20 cellular contexts compared by ENCODE assay signal in the genomic region with DNA sequence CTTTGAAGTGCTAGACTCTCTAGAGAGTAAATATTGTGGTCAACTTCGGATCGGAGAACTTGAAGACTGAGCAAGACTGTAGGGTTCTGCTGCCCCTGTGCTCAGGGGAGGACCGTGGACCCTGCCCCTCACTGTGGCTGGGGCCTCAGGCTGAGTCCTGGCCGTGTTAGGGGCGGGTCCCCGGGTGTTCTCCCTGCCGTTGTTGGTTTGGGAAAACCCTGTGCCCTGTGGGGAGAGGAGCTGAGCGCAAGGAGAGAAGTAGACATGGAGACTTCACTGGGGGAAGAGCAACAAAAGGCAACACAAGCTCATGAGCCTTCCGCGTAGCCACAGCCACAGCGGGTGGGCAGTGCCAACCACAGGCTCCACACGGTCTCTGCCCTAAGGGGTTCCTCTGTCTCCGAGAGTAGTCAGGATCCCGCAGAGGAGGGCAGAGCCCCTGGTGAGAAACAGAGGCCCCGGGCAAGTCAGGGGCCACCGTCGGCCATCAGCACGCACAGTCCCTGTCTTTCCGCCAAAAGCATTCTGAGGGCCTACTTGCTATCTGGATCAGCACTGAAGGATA. TPM values are rescaled to one million over a fixed set of nuclear protein-coding genes. Genes with fewer than 3 reads are reported as not detected.
DNase-seq lines count a peak whose midpoint lies in the region; ATAC-seq and TF ChIP-seq lines count a peak whose summit lies in the region.
"Had no signal": no experiment of that assay in that cellular context is flagged by ENCODE, and none has a peak within 500 bp of the region (broad histone marks: within the 10 kb centered on the region; RNA-seq: fewer than 3 reads in every experiment).

No MANE protein-coding gene starts in this region.

- H3K27me3 ChIP-seq in neural progenitor cell (no peaks in the 10 kb centered on the region), smooth muscle cell (ENCODE audit: low read depth) (no peaks in the 10 kb centered on the region), right cardiac atrium (ENCODE audit: control insufficient read depth, insufficient read depth) (no peaks in the 10 kb centered on the region), MG63 (no peaks in the 10 kb centered on the region)

- TF ChIP-seq CTCF in natural killer cell (IDR thresholded peaks at IDR 0.05) (no peak), glutamatergic neuron (IDR thresholded peaks at IDR 0.05; ENCODE audit: partially characterized antibody, unreplicated experiment) (no peak), neural progenitor cell (IDR thresholded peaks at IDR 0.05) (no peak), smooth muscle cell (IDR thresholded peaks at IDR 0.05; ENCODE audit: borderline replicate concordance, insufficient read depth, poor library complexity, severe bottlenecking) (no peak)

- H3K4me3 Mint-ChIP-seq in natural killer cell treated with Interleukin-12 subunit alpha and Interleukin-12 subunit beta and Interleukin-15 and Interleukin-18, amount 100 ng/mL, for 72 hours, result no peak overlapping the region
- H3K4me3 Mint-ChIP-seq in natural killer cell (no peak overlapping the region), glutamatergic neuron (ENCODE audit: unreplicated experiment) (no peak overlapping the region), neural progenitor cell (no peak overlapping the region)
- H3K4me3 Mint-ChIP-seq: CD14-positive monocyte; CD8-positive, alpha-beta T cell had no signal

- no peaks in the 10 kb centered on the region for H3K4me1 ChIP-seq in neural progenitor cell
- H3K4me1 ChIP-seq in smooth muscle cell (ENCODE audit: low read depth), result no peaks in the 10 kb centered on the region
- no peaks in the 10 kb centered on the region for H3K4me1 ChIP-seq in right cardiac atrium (ENCODE audit: control insufficient read depth, insufficient read depth, low read length)

- H3K79me2 ChIP-seq in neural progenitor cell (ENCODE audit: low read depth) (no peaks in the 10 kb centered on the region), smooth muscle cell (ENCODE audit: low read depth) (no peaks in the 10 kb centered on the region)

- peak; percentile 13 for DNase-seq in natural killer cell treated with Interleukin-12 subunit alpha and Interleukin-12 subunit beta and Interleukin-15 and Interleukin-18, amount 100 ng/mL, for 72 hours (ENCODE audit: low spot score)
- DNase-seq in natural killer cell (no peak), glutamatergic neuron (no peak), neural progenitor cell (ENCODE audit: low spot score) (no peak), smooth muscle cell (lab: John Stamatoyannopoulos, UW; ENCODE audit: unreplicated experiment) (no peak), right cardiac atrium (no peak), MG63 (no peak)
- DNase-seq: CD8-positive, alpha-beta T cell; COR-L47; DMS153; DMS79 treated with DMSO at 0.1 percent for 48 hours; EL; GDM1; HCEC 1CT had no signal

- H3K9ac ChIP-seq in neural progenitor cell (no peak overlapping the region), smooth muscle cell (ENCODE audit: low read depth) (no peak overlapping the region)

- H3K4me2 ChIP-seq in neural progenitor cell (no peak overlapping the region), smooth muscle cell (no peak overlapping the region)

- no peaks in the 10 kb centered on the region for H3K9me3 Mint-ChIP-seq in natural killer cell treated with Interleukin-12 subunit alpha and Interleukin-12 subunit beta and Interleukin-15 and Interleukin-18, amount 100 ng/mL, for 72 hours
- H3K9me3 Mint-ChIP-seq in natural killer cell, result no peaks in the 10 kb centered on the region
- H3K9me3 Mint-ChIP-seq in glutamatergic neuron (ENCODE audit: unreplicated experiment), result peaks cover 2% of the 10 kb centered on the region
- no peaks in the 10 kb centered on the region for H3K9me3 Mint-ChIP-seq in neural progenitor cell
- H3K9me3 Mint-ChIP-seq: CD14-positive monocyte; CD8-positive, alpha-beta T cell had no signal

- H4K20me1 ChIP-seq in neural progenitor cell (ENCODE audit: low read depth) (peaks cover 4% of the 10 kb centered on the region), smooth muscle cell (ENCODE audit: low read depth) (no peaks in the 10 kb centered on the region)

- no peaks in the 10 kb centered on the region for H3K9me3 ChIP-seq in neural progenitor cell (ENCODE audit: low read depth)
- H3K9me3 ChIP-seq in smooth muscle cell (replicated peaks; ENCODE audit: low read depth), result no peaks in the 10 kb centered on the region
- no peaks in the 10 kb centered on the region for H3K9me3 ChIP-seq in right cardiac atrium (ENCODE audit: control insufficient read depth, low read length)
- H3K9me3 ChIP-seq in MG63, result no peaks in the 10 kb centered on the region

- H3K27ac ChIP-seq in neural progenitor cell (no peak overlapping the region), smooth muscle cell (ENCODE audit: low read depth) (no peak overlapping the region), right cardiac atrium (ENCODE audit: low read length) (no peak overlapping the region)
- H3K27ac ChIP-seq: 22Rv1, HL-60 had no signal

- no peaks in the 10 kb centered on the region for H3K4me1 Mint-ChIP-seq in natural killer cell treated with Interleukin-12 subunit alpha and Interleukin-12 subunit beta and Interleukin-15 and Interleukin-18, amount 100 ng/mL, for 72 hours (ENCODE audit: low read depth in 2 of 2)
- H3K4me1 Mint-ChIP-seq in natural killer cell (no peaks in the 10 kb centered on the region), glutamatergic neuron (ENCODE audit: low read depth, unreplicated experiment) (no peaks in the 10 kb centered on the region), neural progenitor cell (peaks cover 3% of the 10 kb centered on the region)

- H3K27me3 Mint-ChIP-seq in natural killer cell treated with Interleukin-12 subunit alpha and Interleukin-12 subunit beta and Interleukin-15 and Interleukin-18, amount 100 ng/mL, for 72 hours, result no peaks in the 10 kb centered on the region
- H3K27me3 Mint-ChIP-seq in natural killer cell (ENCODE audit: low read depth in 2 of 2) (no peaks in the 10 kb centered on the region), glutamatergic neuron (ENCODE audit: unreplicated experiment) (peaks cover 8% of the 10 kb centered on the region), neural progenitor cell (ENCODE audit: insufficient read depth, low read depth) (peaks cover 5% of the 10 kb centered on the region)

- H3K36me3 ChIP-seq in neural progenitor cell (no peaks in the 10 kb centered on the region), smooth muscle cell (ENCODE audit: low read depth) (no peaks in the 10 kb centered on the region), MG63 (no peaks in the 10 kb centered on the region)

- ATAC-seq in natural killer cell treated with Interleukin-12 subunit alpha and Interleukin-12 subunit beta and Interleukin-15 and Interleukin-18, amount 100 ng/mL, for 72 hours, result no peak
- ATAC-seq in natural killer cell (no peak), right cardiac atrium (no peak)
- ATAC-seq: CD8-positive, alpha-beta T cell had no signal

- 91% methylated on average over 19 of the region's 19 CpGs for WGBS in smooth muscle cell (ENCODE audit: low lambda C conversion rate)
- 86% methylated on average over 19 of the region's 19 CpGs for WGBS in right cardiac atrium

- H2AFZ ChIP-seq in neural progenitor cell (replicated peaks) (no peak overlapping the region), smooth muscle cell (ENCODE audit: low read depth) (no peak overlapping the region)

- intact Hi-C loops in natural killer cell (cut with micrococcal nuclease), result no loop called here
- intact Hi-C loops in right cardiac atrium (cut with DNase I), result no loop called here

- H3K27ac Mint-ChIP-seq in natural killer cell treated with Interleukin-12 subunit alpha and Interleukin-12 subunit beta and Interleukin-15 and Interleukin-18, amount 100 ng/mL, for 72 hours, result no peak overlapping the region
- no peak overlapping the region for H3K27ac Mint-ChIP-seq in natural killer cell
- peak overlapping the region; percentile 18 for H3K27ac Mint-ChIP-seq in glutamatergic neuron (ENCODE audit: unreplicated experiment)
- peak overlapping the region; percentile 58 for H3K27ac Mint-ChIP-seq in neural progenitor cell
- H3K27ac Mint-ChIP-seq: CD14-positive monocyte; CD8-positive, alpha-beta T cell had no signal

- H3K4me3 ChIP-seq in neural progenitor cell, result no peak overlapping the region
- no peak overlapping the region for H3K4me3 ChIP-seq in smooth muscle cell
- H3K4me3 ChIP-seq in right cardiac atrium (ENCODE audit: low read length), result no peak overlapping the region
- no peak overlapping the region for H3K4me3 ChIP-seq in MG63

- H3F3A ChIP-seq in neural progenitor cell (ENCODE audit: low read depth), result no peaks in the 10 kb centered on the region
- no peaks in the 10 kb centered on the region for H3F3A ChIP-seq in smooth muscle cell (ENCODE audit: low read depth)

- no peaks in the 10 kb centered on the region for H3K36me3 Mint-ChIP-seq in natural killer cell treated with Interleukin-12 subunit alpha and Interleukin-12 subunit beta and Interleukin-15 and Interleukin-18, amount 100 ng/mL, for 72 hours
- no peaks in the 10 kb centered on the region for H3K36me3 Mint-ChIP-seq in natural killer cell
- H3K36me3 Mint-ChIP-seq in glutamatergic neuron (ENCODE audit: unreplicated experiment), result peaks cover 11% of the 10 kb centered on the region
- peaks cover 50% of the 10 kb centered on the region for H3K36me3 Mint-ChIP-seq in neural progenitor cell
- H3K36me3 Mint-ChIP-seq: CD14-positive monocyte; CD8-positive, alpha-beta T cell had no signal

RNA-seq across cellular contexts. Expression of gene NTSR2, which starts 53.1 kb away (rescaled TPM):
- total RNA-seq in natural killer cell treated with Interleukin-12 subunit alpha and Interleukin-12 subunit beta and Interleukin-15 and Interleukin-18, amount 100 ng/mL, for 72 hours, result not detected
- total RNA-seq in natural killer cell, result not detected
- total RNA-seq in glutamatergic neuron (ENCODE audit: unreplicated experiment), result not detected
- not detected in 2 replicates for total RNA-seq in neural progenitor cell (ENCODE audit: low replicate concordance)
- total RNA-seq in smooth muscle cell, result not detected in 2 replicates
- not detected in 2 replicates for polyA plus RNA-seq in smooth muscle cell
- total RNA-seq in right cardiac atrium, result under 1 TPM in 1 of 4 donors, not detected in 3; 0.15 TPM
- polyA plus RNA-seq in right cardiac atrium, result 0.16 TPM
- total RNA-seq in MG63 (2014; rRNA removed; shearing (Covaris generic); ENCODE audit: low replicate concordance), result not detected in 2 replicates
- total RNA-seq: A673; CD8-positive, alpha-beta T cell; H4 had no signal
- polyA plus RNA-seq: BJ, CD14-positive monocyte had no signal

Comparison
In these comparisons a context has a peak if more than half of its experiments do, and no peak if none do; other contexts are left out.
1. H3K27ac Mint-ChIP-seq: peak in glutamatergic neuron (single experiment) and neural progenitor cell (single experiment); none in natural killer cell treated with Interleukin-12 subunit alpha and Interleukin-12 subunit beta and Interleukin-15 and Interleukin-18, amount 100 ng/mL, for 72 hours (0 of 2) and natural killer cell (0 of 2).